8 cellular contexts compared by ENCODE assay signal in the genomic region with DNA sequence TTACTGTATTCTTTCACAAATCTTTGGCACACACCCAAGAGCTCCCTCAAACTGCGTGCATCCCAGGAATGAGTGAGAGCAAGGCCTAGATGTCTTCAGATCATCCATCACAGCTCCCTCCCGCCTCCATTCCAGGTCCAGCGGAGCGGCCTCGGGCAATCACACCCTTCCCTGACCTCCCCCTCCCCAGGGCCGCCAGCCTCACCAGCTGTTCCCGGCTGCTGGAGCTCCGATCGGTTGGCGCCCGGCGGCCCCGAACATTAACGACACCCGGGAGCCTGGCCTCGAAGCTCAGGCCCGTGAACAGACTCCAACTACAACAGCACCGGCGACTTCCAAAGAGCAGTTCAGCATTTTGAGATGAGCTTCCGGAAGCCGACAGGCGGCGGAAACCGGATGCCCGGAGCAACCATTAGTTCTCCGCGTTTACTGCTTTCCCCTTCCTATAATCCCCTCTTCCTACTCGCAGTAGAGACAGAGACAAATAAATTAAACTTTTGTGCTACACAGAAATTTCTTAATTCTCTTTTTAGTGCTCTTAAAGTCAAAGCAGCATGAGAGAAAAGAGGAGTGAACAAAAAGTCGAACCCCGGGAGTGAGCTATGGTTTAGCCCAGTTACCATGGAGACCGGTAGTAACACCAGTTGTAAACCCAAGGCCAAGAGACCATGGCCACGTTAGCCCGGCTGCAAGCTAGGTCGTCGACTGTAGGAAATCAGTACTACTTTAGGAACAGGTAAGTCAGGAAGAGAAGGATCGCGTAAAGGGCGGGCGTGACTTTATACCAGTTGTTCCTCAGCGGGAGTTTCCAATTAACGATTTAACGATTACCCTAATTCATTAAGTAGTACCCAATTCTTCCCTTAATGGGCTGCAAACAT. TPM values are rescaled to one million over a fixed set of nuclear protein-coding genes. Genes with fewer than 3 reads are reported as not detected.
A peak's percentile ranks its signal among the peaks of the same experiment; 100 is the strongest.
DNase-seq lines count a peak whose midpoint lies in the region; ATAC-seq lines count a peak whose summit lies in the region.

A gene (minus strand): TSS at position 380 of the 881 bp plus-strand sequence. CDS start 119 bp downstream, at position 261.
A gene with protein sequence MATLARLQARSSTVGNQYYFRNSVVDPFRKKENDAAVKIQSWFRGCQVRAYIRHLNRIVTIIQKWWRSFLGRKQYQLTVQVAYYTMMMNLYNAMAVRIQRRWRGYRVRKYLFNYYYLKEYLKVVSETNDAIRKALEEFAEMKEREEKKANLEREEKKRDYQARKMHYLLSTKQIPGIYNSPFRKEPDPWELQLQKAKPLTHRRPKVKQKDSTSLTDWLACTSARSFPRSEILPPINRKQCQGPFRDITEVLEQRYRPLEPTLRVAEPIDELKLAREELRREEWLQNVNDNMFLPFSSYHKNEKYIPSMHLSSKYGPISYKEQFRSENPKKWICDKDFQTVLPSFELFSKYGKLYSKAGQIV (plus strand): TSS at position 634 of the 881 bp plus-strand sequence. CDS start 35 bp downstream, at position 669.

- peak within 1 kb of the TSS; percentile 95 for H3K4me3 Mint-ChIP-seq in activated CD4-positive, alpha-beta T cell treated with anti-CD3 and anti-CD28 coated beads, Interleukin-2, amount 10 ng/mL, durations not matched to agents 24 days and 14 days

- DNase-seq in C1 segment of cervical spinal cord (lab: John Stamatoyannopoulos, UW), result peak in 13 of 14 donors; percentile 22 to 90 (median 73)
- DNase-seq in GM19240 (ENCODE audit: insufficient read length, low spot score), result peak; percentile 52
- DNase-seq in NCI-H524 (lab: John Stamatoyannopoulos, UW), result peak; percentile 58 to 86
- DNase-seq in activated CD4-positive, alpha-beta T cell treated with anti-CD3 and anti-CD28 coated beads, Interleukin-2, amount 10 ng/mL, durations not matched to agents 24 days and 14 days, result peak; percentile 94
- DNase-seq in dedifferentiated amniotic fluid mesenchymal stem cell (ENCODE audit: extremely low spot score), result peak; percentile 90
- DNase-seq in left lobe of liver (ENCODE audit: low spot score), result peak; percentile 81
- peak; percentile 61 for DNase-seq in stimulated activated CD4-positive, alpha-beta T cell treated with anti-CD3 and anti-CD28 coated beads, Interleukin-2, amount 100 ng/mL, for 4 hours (ENCODE audit: low read depth)

- peak within 1 kb of the TSS; percentile 99 for H3K27ac Mint-ChIP-seq in activated CD4-positive, alpha-beta T cell treated with anti-CD3 and anti-CD28 coated beads, Interleukin-2, amount 10 ng/mL, durations not matched to agents 24 days and 14 days

- ATAC-seq in HG03457 (IDR thresholded peaks at IDR 0.05; ENCODE audit: unreplicated experiment) (peak; percentile 98), left lobe of liver (peak; percentile 97)

- peaks cover 2% of the 10 kb centered on the region for H3K36me3 Mint-ChIP-seq in activated CD4-positive, alpha-beta T cell treated with anti-CD3 and anti-CD28 coated beads, Interleukin-2, amount 10 ng/mL, durations not matched to agents 24 days and 14 days (ENCODE audit: low read depth)

- H3K4me1 Mint-ChIP-seq in activated CD4-positive, alpha-beta T cell treated with anti-CD3 and anti-CD28 coated beads, Interleukin-2, amount 10 ng/mL, durations not matched to agents 24 days and 14 days, result peaks cover 16% of the 10 kb centered on the region

- no peaks in the 10 kb centered on the region for H3K9me3 Mint-ChIP-seq in activated CD4-positive, alpha-beta T cell treated with anti-CD3 and anti-CD28 coated beads, Interleukin-2, amount 10 ng/mL, durations not matched to agents 24 days and 14 days

- peaks cover 8% of the 10 kb centered on the region for H3K27me3 Mint-ChIP-seq in activated CD4-positive, alpha-beta T cell treated with anti-CD3 and anti-CD28 coated beads, Interleukin-2, amount 10 ng/mL, durations not matched to agents 24 days and 14 days

- intact Hi-C loops in activated CD4-positive, alpha-beta T cell treated with anti-CD3 and anti-CD28 coated beads, Interleukin-2, amount 10 ng/mL, durations not matched to agents 24 days and 14 days (cut with micrococcal nuclease), result loop anchor here (1.0 kb wide), 3 partner anchors 11 to 654 kb away; a partner anchor contains a TSS

RNA-seq across cellular contexts. Expression of the first gene that starts in this region (rescaled TPM):
- 9.9 and 12.1 TPM in 2 replicates for total RNA-seq in activated CD4-positive, alpha-beta T cell treated with anti-CD3 and anti-CD28 coated beads, Interleukin-2, amount 10 ng/mL, durations not matched to agents 24 days and 14 days
- 4.4 TPM for total RNA-seq in left lobe of liver

RNA-seq across cellular contexts. Expression of the second gene that starts in this region (rescaled TPM):
- total RNA-seq in activated CD4-positive, alpha-beta T cell treated with anti-CD3 and anti-CD28 coated beads, Interleukin-2, amount 10 ng/mL, durations not matched to agents 24 days and 14 days, result not detected in 2 replicates
- 0.20 TPM for total RNA-seq in left lobe of liver

Comparison
In these comparisons a context has a peak if more than half of its experiments do, and no peak if none do; other contexts are left out.
1. Peak in every context shown above with its lines: DNase-seq and ATAC-seq.